In genomic region chr17:40399185-40399584, GRCh38 we compare ENCODE assay signal across 8 cellular contexts. TPM values are rescaled to one million over a fixed set of nuclear protein-coding genes. Genes with fewer than 3 reads are reported as not detected.
DNase-seq lines count a peak whose midpoint lies in the region; ATAC-seq and TF ChIP-seq lines count a peak whose summit lies in the region.

No MANE protein-coding gene starts in this region.

- peak overlapping the region; percentile 51 for H3K27ac Mint-ChIP-seq in activated T-cell treated with anti-CD3 and anti-CD28 coated beads, Interleukin-2, amount 50 U/mL, for 24 hours

- H3K4me2 ChIP-seq in hepatocyte, result no peak overlapping the region

- no peaks in the 10 kb centered on the region for H3K27me3 ChIP-seq in hepatocyte

- no peak overlapping the region for H2AFZ ChIP-seq in hepatocyte

- WGBS in hepatocyte (ENCODE audit: low lambda C conversion rate, missing lambda C conversion rate), result 80% methylated on average over 4 of the region's 4 CpGs

- DNase-seq in activated T-cell treated with anti-CD3 and anti-CD28 coated beads, Interleukin-2, amount 50 U/mL, for 24 hours, result no peak
- no peak for DNase-seq in activated T-cell treated with anti-CD3 and anti-CD28 coated beads, Interleukin-2, amount 50 U/mL, for 48 hours
- DNase-seq in NCI-H1694 (lab: John Stamatoyannopoulos, UW) (peak; percentile 82), amniotic epithelial cell (ENCODE audit: low read depth) (peak; percentile 64), hepatocyte (ENCODE audit: low spot score) (peak; percentile 75), superior temporal gyrus (ENCODE audit: extremely low spot score) (peak; percentile 84), NCI-H226 (no peak)

- no peaks in the 10 kb centered on the region for H3K9me2 ChIP-seq in hepatocyte (replicated peaks; ENCODE audit: insufficient read depth)

- H3K36me3 Mint-ChIP-seq in activated T-cell treated with anti-CD3 and anti-CD28 coated beads, Interleukin-2, amount 50 U/mL, for 24 hours (ENCODE audit: low read depth), result peaks cover 94% of the 10 kb centered on the region

- no peaks in the 10 kb centered on the region for H3K27me3 Mint-ChIP-seq in activated T-cell treated with anti-CD3 and anti-CD28 coated beads, Interleukin-2, amount 50 U/mL, for 24 hours

- H3K79me2 ChIP-seq in hepatocyte, result no peaks in the 10 kb centered on the region

- no peak overlapping the region for H3K4me3 Mint-ChIP-seq in activated T-cell treated with anti-CD3 and anti-CD28 coated beads, Interleukin-2, amount 50 U/mL, for 24 hours

- H3K4me1 ChIP-seq in hepatocyte (ENCODE audit: insufficient read depth), result no peaks in the 10 kb centered on the region

- H4K20me1 ChIP-seq in hepatocyte (ENCODE audit: insufficient read depth, poor library complexity, severe bottlenecking), result no peaks in the 10 kb centered on the region

- no peaks in the 10 kb centered on the region for H3K9me3 Mint-ChIP-seq in activated T-cell treated with anti-CD3 and anti-CD28 coated beads, Interleukin-2, amount 50 U/mL, for 24 hours

- peaks cover 20% of the 10 kb centered on the region for H3K4me1 Mint-ChIP-seq in activated T-cell treated with anti-CD3 and anti-CD28 coated beads, Interleukin-2, amount 50 U/mL, for 24 hours (ENCODE audit: low read depth)

- ATAC-seq in esophagus mucosa, result no peak

- H3K4me3 ChIP-seq in hepatocyte, result no peak overlapping the region

- H3K27ac ChIP-seq in hepatocyte, result no peak overlapping the region

- no peaks in the 10 kb centered on the region for H3K36me3 ChIP-seq in hepatocyte (replicated peaks; ENCODE audit: insufficient read depth, low read depth)

- H3K9me3 ChIP-seq in hepatocyte (ENCODE audit: low read depth), result no peaks in the 10 kb centered on the region

- peak; percentile 61 for TF ChIP-seq CTCF in hepatocyte (IDR thresholded peaks at IDR 0.05; ENCODE audit: poor library complexity)

RNA-seq across cellular contexts. Expression of gene TOP2A, which starts 18.5 kb away (rescaled TPM):
- total RNA-seq in hepatocyte, result 36.9 and 37.4 TPM in 2 replicates
- polyA plus RNA-seq in hepatocyte, result 19.3 and 21.3 TPM in 2 replicates
- total RNA-seq in esophagus mucosa, result 56.1 TPM

RNA-seq across cellular contexts. Expression of gene GJD3, which starts 34.6 kb away (rescaled TPM):
- 0.47 TPM in 1 of 2 replicates, not detected in the other for total RNA-seq in hepatocyte
- 3.3 and 3.8 TPM in 2 replicates for polyA plus RNA-seq in hepatocyte
- 0.28 TPM for total RNA-seq in esophagus mucosa

RNA-seq across cellular contexts. Expression of gene IGFBP4, which starts 44.1 kb away (rescaled TPM):
- 44.9 and 48.2 TPM in 2 replicates for total RNA-seq in hepatocyte
- polyA plus RNA-seq in hepatocyte, result 149 and 183 TPM in 2 replicates
- 72.1 TPM for total RNA-seq in esophagus mucosa

Comparison
In these comparisons a context has a peak if more than half of its experiments do, and no peak if none do; other contexts are left out.
1. DNase-seq: peak in NCI-H1694 (single experiment), amniotic epithelial cell (single experiment), hepatocyte (single experiment) and superior temporal gyrus (single experiment); none in activated T-cell treated with anti-CD3 and anti-CD28 coated beads, Interleukin-2, amount 50 U/mL, for 24 hours (single experiment), activated T-cell treated with anti-CD3 and anti-CD28 coated beads, Interleukin-2, amount 50 U/mL, for 48 hours (0 of 2) and NCI-H226 (single experiment).